Comparison of ENCODE assay signal across 20 cellular contexts in the genomic region with DNA sequence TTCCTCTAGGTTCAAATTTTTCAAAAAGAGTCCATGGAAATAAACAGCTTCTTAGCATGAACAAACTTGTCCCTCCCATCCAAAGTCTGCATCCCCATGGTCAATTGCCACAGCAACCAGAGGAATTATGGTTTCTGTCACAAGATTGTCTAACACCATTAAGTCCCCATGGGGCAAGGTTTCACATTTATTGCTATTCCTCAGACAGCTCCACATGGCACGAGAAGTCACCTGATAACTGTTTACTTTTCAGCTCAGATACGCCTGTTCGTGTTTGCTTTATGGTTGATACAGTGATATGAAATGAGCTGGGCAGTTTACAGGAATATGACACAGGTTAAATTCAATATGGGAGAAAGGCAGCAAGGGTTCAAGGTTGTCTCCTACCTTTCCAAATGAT. TPM values are rescaled to one million over a fixed set of nuclear protein-coding genes. Genes with fewer than 3 reads are reported as not detected.
A peak's percentile ranks its signal among the peaks of the same experiment; 100 is the strongest.
DNase-seq lines count a peak whose midpoint lies in the region; ATAC-seq and TF ChIP-seq lines count a peak whose summit lies in the region.
"Had no signal": no experiment of that assay in that cellular context is flagged by ENCODE, and none has a peak within 500 bp of the region (broad histone marks: within the 10 kb centered on the region; RNA-seq: fewer than 3 reads in every experiment).

No MANE protein-coding gene starts in this region.

- H3K27ac ChIP-seq in IMR-90 (ENCODE audit: insufficient read depth, low read length), result no peak overlapping the region
- H3K27ac ChIP-seq in muscle layer of duodenum (ENCODE audit: low read length), result peak overlapping the region; percentile 69
- no peak overlapping the region for H3K27ac ChIP-seq in neural progenitor cell
- H3K27ac ChIP-seq: ovary, testis had no signal

- POLR2A ChIA-PET in IMR-90 (lab: Charles Lee; ENCODE audit: unreplicated experiment), result no interaction called here

- H3K27me3 ChIP-seq in IMR-90 (ENCODE audit: control insufficient read depth, insufficient read depth, low read length), result no peaks in the 10 kb centered on the region
- no peaks in the 10 kb centered on the region for H3K27me3 ChIP-seq in muscle layer of duodenum (ENCODE audit: low read depth, low read length)
- H3K27me3 ChIP-seq in neural progenitor cell, result no peaks in the 10 kb centered on the region
- H3K27me3 ChIP-seq: ovary, testis had no signal

- peaks cover 9% of the 10 kb centered on the region for H3K4me1 Mint-ChIP-seq in Calu3 (ENCODE audit: low read depth, unreplicated experiment)
- no peaks in the 10 kb centered on the region for H3K4me1 Mint-ChIP-seq in neural progenitor cell
- H3K4me1 Mint-ChIP-seq: WTC11 had no signal

- H3K4ac ChIP-seq in IMR-90 (ENCODE audit: low read depth, low read length), result no peak overlapping the region

- no peak for ATAC-seq in IMR-90 (ENCODE audit: low read depth)
- no peak for ATAC-seq in HG03520 (IDR thresholded peaks at IDR 0.05; ENCODE audit: unreplicated experiment)
- ATAC-seq: esophagus mucosa, T-helper 17 cell, WTC11 had no signal

- H3K18ac ChIP-seq in IMR-90 (ENCODE audit: low read depth, low read length), result no peak overlapping the region

- H3K4me1 ChIP-seq in IMR-90 (ENCODE audit: control insufficient read depth, insufficient read depth, low read length), result no peaks in the 10 kb centered on the region; the same call in 1 of the 2 replicates
- H3K4me1 ChIP-seq in muscle layer of duodenum (ENCODE audit: control insufficient read depth in 1 of 2, insufficient read depth in 2 of 2, low read length in 2 of 2), result peaks cover 0 to 5% of the 10 kb centered on the region in 2 donors
- H3K4me1 ChIP-seq in neural progenitor cell, result no peaks in the 10 kb centered on the region
- H3K4me1 ChIP-seq: testis had no signal

- no peak overlapping the region for H2BK20ac ChIP-seq in IMR-90 (ENCODE audit: low read depth, low read length)

- H3K4me3 ChIP-seq in IMR-90 (ENCODE audit: insufficient read depth, low read depth, low read length) (no peak overlapping the region), muscle layer of duodenum (ENCODE audit: low read depth in 1 of 2, low read length in 2 of 2) (no peak overlapping the region), neural progenitor cell (no peak overlapping the region)
- H3K4me3 ChIP-seq: ovary, testis had no signal

- H3F3A ChIP-seq in neural progenitor cell (ENCODE audit: low read depth), result no peaks in the 10 kb centered on the region

- H3K9me3 ChIP-seq in IMR-90 (ENCODE audit: control insufficient read depth, insufficient read depth, low read length), result no peaks in the 10 kb centered on the region
- H3K9me3 ChIP-seq in muscle layer of duodenum (ENCODE audit: control insufficient read depth in 1 of 2, low read length in 2 of 2), result no peaks in the 10 kb centered on the region
- H3K9me3 ChIP-seq in neural progenitor cell (ENCODE audit: low read depth), result no peaks in the 10 kb centered on the region
- H3K9me3 ChIP-seq: ovary, testis had no signal

- H2BK5ac ChIP-seq in IMR-90 (ENCODE audit: low read depth, low read length, poor library complexity, severe bottlenecking), result no peak overlapping the region

- dilution Hi-C loops in IMR-90 (cut with HindIII; ENCODE audit: low sequenced_read_pairs, unreplicated experiment), result no loop called here

- no peaks in the 10 kb centered on the region for H3K79me2 ChIP-seq in neural progenitor cell (ENCODE audit: low read depth)

- H3K27ac Mint-ChIP-seq in Calu3 (ENCODE audit: unreplicated experiment) (no peak overlapping the region), neural progenitor cell (no peak overlapping the region)
- H3K27ac Mint-ChIP-seq: activated T-helper 1 cell treated with anti-CD3 and anti-CD28 coated beads, Interleukin-12 subunit alpha, Interleukin-12 subunit beta, Interleukin-2, Interleukin-4 antibody, amounts not matched to agents 30 ng/mL and 10 ng/mL and 1 ng/mL, durations not matched to agents 14 hours and 24 hours and 36 hours; T-helper 17 cell; WTC11 had no signal

- no CpG with 5 or more reads among the region's 3 CpGs for WGBS in IMR-90 (ENCODE audit: extremely low coverage in 2 of 2, insufficient read length in 1 of 2), 2 experiments

- TF ChIP-seq POLR2A in IMR-90 (IDR thresholded peaks at IDR 0.05; ENCODE audit: low read depth, low read length), result no peak

- H2BK120ac ChIP-seq in IMR-90 (ENCODE audit: low read depth, low read length), result no peak overlapping the region

- H3K36me3 Mint-ChIP-seq in Calu3 (ENCODE audit: insufficient read depth, unreplicated experiment) (no peaks in the 10 kb centered on the region), neural progenitor cell (peaks cover 44% of the 10 kb centered on the region)

- peak overlapping the region; percentile 8; the same call in 1 of the 2 replicates for H3K23ac ChIP-seq in IMR-90 (ENCODE audit: low read depth, low read length)

- TF ChIP-seq RAD21 in IMR-90 (IDR thresholded peaks at IDR 0.05; ENCODE audit: low read length), result no peak

- in situ Hi-C loops in IMR-90 (cut with MboI; ENCODE audit: low sequenced_read_pairs), result no loop called here

- no peak overlapping the region for H2BK15ac ChIP-seq in IMR-90 (ENCODE audit: low read depth, low read length)

- BruUV-seq in Calu3 (replicated peaks; lab: Mats Ljungman, UMichigan) (no TSS peak), IMR-90 (replicated peaks; lab: Mats Ljungman, UMichigan) (no TSS peak)

- intact Hi-C loops in Calu3 (cut with micrococcal nuclease; ENCODE audit: unreplicated experiment), result no loop called here
- intact Hi-C loops in IMR-90 (cut with micrococcal nuclease), result no loop called here

- H4K5ac ChIP-seq in IMR-90 (ENCODE audit: low read depth, low read length), result no peak overlapping the region

- no peak overlapping the region for H2AK5ac ChIP-seq in IMR-90 (ENCODE audit: low read depth, low read length)

- H2AK9ac ChIP-seq in IMR-90 (replicated peaks; ENCODE audit: low read depth, low read length, poor library complexity), result no peak overlapping the region

- no peaks in the 10 kb centered on the region for H3K27me3 Mint-ChIP-seq in Calu3 (ENCODE audit: unreplicated experiment)
- H3K27me3 Mint-ChIP-seq in neural progenitor cell (ENCODE audit: insufficient read depth, low read depth), result peaks cover 2% of the 10 kb centered on the region
- H3K27me3 Mint-ChIP-seq: T-helper 17 cell had no signal

- H3K14ac ChIP-seq in IMR-90 (replicated peaks; ENCODE audit: low read depth, low read length), result no peak overlapping the region

- H3K36me3 ChIP-seq in IMR-90 (ENCODE audit: control insufficient read depth, insufficient read depth, low read length) (peaks cover 68% of the 10 kb centered on the region), muscle layer of duodenum (ENCODE audit: control insufficient read depth in 1 of 2, insufficient read depth in 2 of 2, low read length in 2 of 2) (peaks cover 22 to 46% of the 10 kb centered on the region in 2 donors), neural progenitor cell (no peaks in the 10 kb centered on the region)
- H3K36me3 ChIP-seq: ovary had no signal

- H3K4me3 Mint-ChIP-seq in Calu3 (ENCODE audit: low read depth, unreplicated experiment), result no peak overlapping the region
- H3K4me3 Mint-ChIP-seq in neural progenitor cell, result no peak overlapping the region
- H3K4me3 Mint-ChIP-seq: activated T-helper 1 cell treated with anti-CD3 and anti-CD28 coated beads, Interleukin-12 subunit alpha, Interleukin-12 subunit beta, Interleukin-2, Interleukin-4 antibody, amounts not matched to agents 30 ng/mL and 10 ng/mL and 1 ng/mL, durations not matched to agents 14 hours and 24 hours and 36 hours; T-helper 17 cell; WTC11 had no signal

- CTCF ChIA-PET in Calu3 (lab: Charles Lee), result interaction anchor here (0.6 to 1.5 kb wide), 3 partner anchors 38 to 107 kb away, joined by 3 to 4 read pairs (median 4); a partner anchor contains a TSS
- CTCF ChIA-PET in IMR-90 (lab: Yijun Ruan, JAX), result interaction anchor here (0.7 kb wide), 1 partner anchor 284 kb away, joined by 3 read pairs; no protein-coding TSS in a partner anchor

- DNase-seq in Calu3, result peak; percentile 31
- DNase-seq in IMR-90, result no peak
- DNase-seq in SHP77 (lab: John Stamatoyannopoulos, UW), result peak; percentile 39 to 65
- no peak for DNase-seq in neural progenitor cell (ENCODE audit: low spot score)
- no peak for DNase-seq in medulla oblongata (ENCODE audit: extremely low spot score)
- DNase-seq: activated CD8-positive, alpha-beta memory T cell treated with anti-CD3 and anti-CD28 coated beads for 24 hours; AML-193; H7; Kasumi-1; NCI-H1694 treated with DMSO at 0.1 percent for 48 hours; ovary; T-helper 17 cell; testis had no signal

- peaks cover 11% of the 10 kb centered on the region for H3K9me1 ChIP-seq in IMR-90 (ENCODE audit: insufficient read depth, low read length)

- H3K79me1 ChIP-seq in IMR-90 (ENCODE audit: low read depth in 1 of 2, low read length in 2 of 2), result peaks cover 3% of the 10 kb centered on the region in 2 experiments; a peak in 1 of 4 replicates

- no peak overlapping the region for H3K56ac ChIP-seq in IMR-90 (ENCODE audit: extremely low read depth, insufficient read depth, low read length)

- no peak overlapping the region for H4K91ac ChIP-seq in IMR-90 (ENCODE audit: insufficient read depth, low read depth, low read length)

- H3K9me3 Mint-ChIP-seq in Calu3 (ENCODE audit: low read depth, unreplicated experiment), result peaks cover 5% of the 10 kb centered on the region
- no peaks in the 10 kb centered on the region for H3K9me3 Mint-ChIP-seq in neural progenitor cell
- H3K9me3 Mint-ChIP-seq: activated T-helper 1 cell treated with anti-CD3 and anti-CD28 coated beads, Interleukin-12 subunit alpha, Interleukin-12 subunit beta, Interleukin-2, Interleukin-4 antibody, amounts not matched to agents 30 ng/mL and 10 ng/mL and 1 ng/mL, durations not matched to agents 14 hours and 24 hours and 36 hours had no signal

- H3K9ac ChIP-seq in IMR-90 (ENCODE audit: low read depth, low read length) (no peak overlapping the region), neural progenitor cell (no peak overlapping the region)

- TF ChIP-seq CTCF in Calu3 (IDR thresholded peaks at IDR 0.05; ENCODE audit: unreplicated experiment) (no peak), IMR-90 (conservative IDR thresholded peaks at IDR 0.05; ENCODE audit: low read depth, low read length) (no peak), neural progenitor cell (IDR thresholded peaks at IDR 0.05) (no peak)

- H4K8ac ChIP-seq in IMR-90 (ENCODE audit: low read depth in 2 of 2, low read length in 2 of 2), result no peak overlapping the region

- H4K20me1 ChIP-seq in IMR-90 (ENCODE audit: insufficient read depth, low read length) (no peaks in the 10 kb centered on the region), neural progenitor cell (ENCODE audit: low read depth) (no peaks in the 10 kb centered on the region)

- no peak overlapping the region for H2AFZ ChIP-seq in IMR-90 (replicated peaks; ENCODE audit: low read length, poor library complexity)
- no peak overlapping the region for H2AFZ ChIP-seq in neural progenitor cell (replicated peaks)

- H3K4me2 ChIP-seq in IMR-90 (ENCODE audit: low read depth, low read length), result no peak overlapping the region
- H3K4me2 ChIP-seq in neural progenitor cell, result no peak overlapping the region

RNA-seq across cellular contexts. Expression of a gene that starts 37.9 kb away (rescaled TPM):
- 25.8 and 58.8 TPM in 2 replicates for total RNA-seq in Calu3 (2022)
- total RNA-seq in IMR-90 (2012; rRNA removed), result not detected in 2 replicates
- polyA plus RNA-seq in IMR-90 (2012; rRNA removed), result not detected in 2 replicates
- not detected in 2 replicates for polyA plus RNA-seq in IMR-90 (2012; cell fraction: cytosol; rRNA removed)
- 0.05 and 0.07 TPM in 2 replicates for polyA plus RNA-seq in IMR-90 (2012; cell fraction: nucleus; rRNA removed; ENCODE audit: low replicate concordance)
- not detected in 2 replicates for total RNA-seq in neural progenitor cell (ENCODE audit: low replicate concordance)
- total RNA-seq: activated T-helper 1 cell treated with anti-CD3 and anti-CD28 coated beads, Interleukin-12 subunit alpha, Interleukin-12 subunit beta, Interleukin-2, Interleukin-4 antibody, amounts not matched to agents 30 ng/mL and 10 ng/mL and 1 ng/mL, durations not matched to agents 14 hours and 24 hours and 36 hours; esophagus mucosa; H7; myocyte; skeletal muscle tissue had no signal

Comparison
In these comparisons a context has a peak if more than half of its experiments do, and no peak if none do; other contexts are left out.
1. DNase-seq: peak in Calu3 (single experiment) and SHP77 (2 of 2); none in IMR-90 (single experiment), neural progenitor cell (single experiment) and medulla oblongata (single experiment).
2. RNA of a gene that starts 37.9 kb away (total RNA-seq): 25.8 to 58.8 TPM in Calu3; not detected in IMR-90 and not detected in neural progenitor cell; every median in the first group is over 10 times any median in the second.